1 cellular context compared by ENCODE assay signal in the genomic region with DNA sequence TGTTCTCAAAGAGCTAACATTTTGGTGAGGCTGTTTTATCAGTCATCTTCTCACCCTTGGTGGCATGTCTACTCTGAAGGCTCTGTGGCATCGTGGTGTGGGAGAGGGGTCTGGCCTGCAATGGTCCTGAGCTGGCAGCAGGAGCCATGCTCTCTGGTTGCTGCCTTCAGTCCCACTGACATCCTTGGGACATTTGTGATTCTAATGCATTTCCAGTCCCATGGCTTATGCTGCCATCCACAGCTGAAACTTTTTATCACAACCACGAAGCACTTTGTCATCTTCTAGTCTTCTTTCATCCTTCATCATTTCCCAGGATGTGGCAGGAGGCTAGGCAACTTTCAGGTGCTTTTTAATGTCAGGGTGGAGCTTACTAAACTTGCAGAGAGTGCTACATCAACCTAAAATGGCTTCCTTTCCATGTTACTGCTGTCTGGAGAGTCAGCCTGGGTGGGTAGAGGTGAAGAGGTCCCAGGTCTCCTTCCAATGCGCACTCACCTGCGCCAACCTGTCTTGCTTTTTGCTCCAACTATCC.
TF ChIP-seq lines count a peak whose summit lies in the region.

No MANE protein-coding gene starts in this region.

TF ChIP-seq in GM23338, 12 proteins besides CTCF, POLR2A, EP300 and RAD21 (continued from another document):
- TF ChIP-seq, protein P1, sequence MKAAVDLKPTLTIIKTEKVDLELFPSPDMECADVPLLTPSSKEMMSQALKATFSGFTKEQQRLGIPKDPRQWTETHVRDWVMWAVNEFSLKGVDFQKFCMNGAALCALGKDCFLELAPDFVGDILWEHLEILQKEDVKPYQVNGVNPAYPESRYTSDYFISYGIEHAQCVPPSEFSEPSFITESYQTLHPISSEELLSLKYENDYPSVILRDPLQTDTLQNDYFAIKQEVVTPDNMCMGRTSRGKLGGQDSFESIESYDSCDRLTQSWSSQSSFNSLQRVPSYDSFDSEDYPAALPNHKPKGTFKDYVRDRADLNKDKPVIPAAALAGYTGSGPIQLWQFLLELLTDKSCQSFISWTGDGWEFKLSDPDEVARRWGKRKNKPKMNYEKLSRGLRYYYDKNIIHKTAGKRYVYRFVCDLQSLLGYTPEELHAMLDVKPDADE (IDR thresholded peaks at IDR 0.05) = no peak
- no peak for TF ChIP-seq CREB1 (CRISPR knock-in tag; IDR thresholded peaks at IDR 0.05; ENCODE audit: low read depth)
- no peak for TF ChIP-seq EZH2 (IDR thresholded peaks at IDR 0.05; ENCODE audit: low read depth, unreplicated experiment)
